29 cellular contexts compared by ENCODE assay signal in the genomic region with DNA sequence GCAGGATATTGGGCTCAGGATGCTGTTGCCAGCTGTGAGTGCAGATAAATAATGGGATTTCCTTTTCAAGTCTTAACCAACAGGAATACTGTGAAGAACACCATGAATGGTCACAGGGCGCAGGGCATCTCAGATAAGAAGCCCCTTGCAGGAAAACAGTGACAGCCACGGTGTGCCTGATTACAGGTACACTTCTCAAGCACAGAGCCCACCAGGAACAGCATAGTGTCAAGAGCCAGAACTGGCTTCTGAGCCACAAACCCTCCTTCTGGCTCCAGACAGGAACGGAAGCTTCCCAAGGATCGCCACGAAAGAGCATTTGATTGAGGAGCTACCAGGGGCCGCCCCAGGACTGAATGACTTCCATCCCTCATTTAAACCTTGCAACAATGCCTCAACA.
"Had no signal": no experiment of that assay in that cellular context is flagged by ENCODE, and none has a peak within 500 bp of the region (broad histone marks: within the 10 kb centered on the region; RNA-seq: fewer than 3 reads in every experiment).

No MANE protein-coding gene starts in this region.

- H3K36me3 ChIP-seq: adrenal gland, esophagus squamous epithelium, gastroesophageal sphincter had no signal

- DNase-seq: activated CD4-positive, alpha-beta memory T cell treated with anti-CD3 and anti-CD28 coated beads for 36 hours; activated CD4-positive, alpha-beta T cell treated with anti-CD3 and anti-CD28 coated beads for 36 hours; activated CD4-positive, alpha-beta T cell treated with anti-CD3 and anti-CD28 coated beads, Interleukin-2, amount 10 ng/mL, durations not matched to agents 24 days and 14 days; activated CD4-positive, CD25-positive, alpha-beta regulatory T cell; activated CD4-positive, CD25-positive, alpha-beta regulatory T cell treated with anti-CD3 and anti-CD28 coated beads, Interleukin-2, amount 50 U/mL, for 72 hours; activated CD8-positive, alpha-beta memory T cell treated with anti-CD3 and anti-CD28 coated beads, Interleukin-2, amount 10 ng/mL, durations not matched to agents 7 days and 5 days; activated CD8-positive, alpha-beta memory T cell treated with anti-CD3 and anti-CD28 coated beads, Interleukin-2, amount 50 U/mL, for 4 hours; activated CD8-positive, alpha-beta T cell treated with anti-CD3 and anti-CD28 coated beads, Interleukin-2, amount 10 ng/mL, durations not matched to agents 7 days and 5 days; activated effector memory CD4-positive, alpha-beta T cell treated with anti-CD3 and anti-CD28 coated beads, Interleukin-2, amount 50 U/mL, for 16 hours; activated naive CD4-positive, alpha-beta T cell treated with anti-CD3 and anti-CD28 coated beads for 36 hours; activated naive CD8-positive, alpha-beta T cell treated with anti-CD3 and anti-CD28 coated beads for 36 hours; activated naive CD8-positive, alpha-beta T cell treated with anti-CD3 and anti-CD28 coated beads, Interleukin-2, amount 50 U/mL, for 24 hours; activated T-cell treated with anti-CD3 and anti-CD28 coated beads, Interleukin-2, amount 50 U/mL, for 1 hour; activated T-cell treated with anti-CD3 and anti-CD28 coated beads, Interleukin-2, amount 50 U/mL, for 48 hours; aorta; body of pancreas; cortex of kidney; dermis blood vessel endothelial cell; effector CD4-positive, alpha-beta T cell; effector memory CD8-positive, alpha-beta T cell; esophagus squamous epithelium; foreskin melanocyte; SW 1271; T-helper 1 cell; T-helper 17 cell; T1000 had no signal

- H3K4me3 ChIP-seq: adrenal gland, body of pancreas, esophagus squamous epithelium, gastroesophageal sphincter had no signal

- H3K27me3 ChIP-seq: adrenal gland, body of pancreas, esophagus squamous epithelium, gastroesophageal sphincter had no signal

- H3K4me1 ChIP-seq: adrenal gland, body of pancreas, esophagus squamous epithelium, gastroesophageal sphincter had no signal

- H3K27ac ChIP-seq: adrenal gland, body of pancreas, epithelial cell of prostate, esophagus squamous epithelium, gastroesophageal sphincter had no signal

- H3K9me3 ChIP-seq: adrenal gland had no signal
